9 cellular contexts compared by ENCODE assay signal in the genomic region with DNA sequence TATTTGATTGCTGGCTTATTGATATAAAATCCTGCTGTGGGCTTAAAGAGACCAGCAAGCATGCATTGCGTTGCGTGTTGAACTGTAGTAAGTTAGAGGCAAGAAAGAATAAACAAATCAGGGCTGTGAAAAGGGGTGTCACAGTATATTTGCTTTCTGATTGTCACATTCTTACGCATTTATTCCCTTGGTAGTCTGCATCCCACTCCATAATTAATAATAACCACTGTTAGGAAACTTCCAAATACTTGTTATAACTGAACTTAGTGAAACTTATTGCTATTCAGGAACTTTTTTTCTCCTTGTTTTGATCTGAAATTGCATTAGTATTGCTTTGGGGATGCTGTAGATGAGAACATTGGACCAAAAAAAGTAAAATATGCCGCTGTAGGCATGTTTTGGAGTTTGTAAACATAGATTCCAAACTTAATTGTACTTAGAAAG. TPM values are rescaled to one million over a fixed set of nuclear protein-coding genes. Genes with fewer than 3 reads are reported as not detected.
A peak's percentile ranks its signal among the peaks of the same experiment; 100 is the strongest.
DNase-seq lines count a peak whose midpoint lies in the region; ATAC-seq and TF ChIP-seq lines count a peak whose summit lies in the region.
"Had no signal": no experiment of that assay in that cellular context is flagged by ENCODE, and none has a peak within 500 bp of the region (broad histone marks: within the 10 kb centered on the region; RNA-seq: fewer than 3 reads in every experiment).

No MANE protein-coding gene starts in this region.

- H3K9me3 ChIP-seq in breast epithelium: no peaks in the 10 kb centered on the region

- peak overlapping the region; percentile 15 for H3K4me3 Mint-ChIP-seq in memory B cell
- H3K4me3 Mint-ChIP-seq in stimulated activated naive B cell treated with anti-CD40 and anti-IgM and Interleukin-4, amounts not matched to agents 10 μg/mL and 1 μg/mL and 100 μg/mL, for 72 hours: peak overlapping the region; percentile 85 to 87

- no peak for TF ChIP-seq POLR2A in breast epithelium (IDR thresholded peaks at IDR 0.05)

- no peaks in the 10 kb centered on the region for H3K27me3 ChIP-seq in breast epithelium

- no peaks in the 10 kb centered on the region for H3K4me1 ChIP-seq in breast epithelium

- ATAC-seq in memory B cell (ENCODE audit: low read depth) (no peak), HG03196 (IDR thresholded peaks at IDR 0.05; ENCODE audit: unreplicated experiment) (no peak), GM19351 (IDR thresholded peaks at IDR 0.05; ENCODE audit: unreplicated experiment) (no peak)
- no peak for ATAC-seq in stimulated activated naive B cell treated with anti-CD40 and anti-IgM and Interleukin-4, amounts not matched to agents 10 μg/mL and 1 μg/mL and 100 μg/mL, for 72 hours (replicated peaks)

- H3K27me3 Mint-ChIP-seq in memory B cell: peaks cover 12% of the 10 kb centered on the region
- peaks cover 18 to 34% of the 10 kb centered on the region in 2 donors for H3K27me3 Mint-ChIP-seq in stimulated activated naive B cell treated with anti-CD40 and anti-IgM and Interleukin-4, amounts not matched to agents 10 μg/mL and 1 μg/mL and 100 μg/mL, for 72 hours

- no peaks in the 10 kb centered on the region for H3K36me3 Mint-ChIP-seq in memory B cell
- no peaks in the 10 kb centered on the region for H3K36me3 Mint-ChIP-seq in stimulated activated naive B cell treated with anti-CD40 and anti-IgM and Interleukin-4, amounts not matched to agents 10 μg/mL and 1 μg/mL and 100 μg/mL, for 72 hours

- H3K9me3 Mint-ChIP-seq in memory B cell: no peaks in the 10 kb centered on the region
- H3K9me3 Mint-ChIP-seq in stimulated activated naive B cell treated with anti-CD40 and anti-IgM and Interleukin-4, amounts not matched to agents 10 μg/mL and 1 μg/mL and 100 μg/mL, for 72 hours: no peaks in the 10 kb centered on the region

- H3K27ac Mint-ChIP-seq in memory B cell: no peak overlapping the region
- H3K27ac Mint-ChIP-seq in stimulated activated naive B cell treated with anti-CD40 and anti-IgM and Interleukin-4, amounts not matched to agents 10 μg/mL and 1 μg/mL and 100 μg/mL, for 72 hours: no peak overlapping the region

- DNase-seq in HuH-7 (ENCODE audit: low spot score) (peak; percentile 6), breast epithelium (ENCODE audit: low spot score in 2 of 2) (no peak), memory B cell (ENCODE audit: low spot score in 2 of 2) (no peak), germinal center (ENCODE audit: low spot score) (no peak), NCI-H2196 treated with DMSO at 0.1 percent for 48 hours (lab: John Stamatoyannopoulos, UW; ENCODE audit: unreplicated experiment) (no peak)
- no peak for DNase-seq in stimulated activated naive B cell treated with anti-CD40 and anti-IgM and Interleukin-4, amounts not matched to agents 10 μg/mL and 1 μg/mL and 100 μg/mL, for 72 hours
- DNase-seq: NCI-H524 treated with DMSO at 0.1 percent for 48 hours had no signal

- H3K4me3 ChIP-seq in breast epithelium: peak overlapping the region; percentile 54 to 88 (median 67)

- no peak for TF ChIP-seq CTCF in breast epithelium (IDR thresholded peaks at IDR 0.05)

- peaks cover 7% of the 10 kb centered on the region for H3K4me1 Mint-ChIP-seq in memory B cell
- H3K4me1 Mint-ChIP-seq in stimulated activated naive B cell treated with anti-CD40 and anti-IgM and Interleukin-4, amounts not matched to agents 10 μg/mL and 1 μg/mL and 100 μg/mL, for 72 hours: peaks cover 11 to 16% of the 10 kb centered on the region in 2 donors

- intact Hi-C loops in breast epithelium (cut with DNase I; ENCODE audit: low total_unique reads): no loop called here

- no peaks in the 10 kb centered on the region for H3K36me3 ChIP-seq in breast epithelium

- H3K27ac ChIP-seq in breast epithelium: no peak overlapping the region

RNA-seq across cellular contexts. Expression of gene PPP1R9A, which starts 1.7 kb away (rescaled TPM):
- 10 to 100 TPM in 2 of 3 donors, 1 to 10 TPM in 1; 7.5 to 34.7 (median 19.3) TPM for total RNA-seq in breast epithelium
